8 cellular contexts compared by ENCODE assay signal in the genomic region with DNA sequence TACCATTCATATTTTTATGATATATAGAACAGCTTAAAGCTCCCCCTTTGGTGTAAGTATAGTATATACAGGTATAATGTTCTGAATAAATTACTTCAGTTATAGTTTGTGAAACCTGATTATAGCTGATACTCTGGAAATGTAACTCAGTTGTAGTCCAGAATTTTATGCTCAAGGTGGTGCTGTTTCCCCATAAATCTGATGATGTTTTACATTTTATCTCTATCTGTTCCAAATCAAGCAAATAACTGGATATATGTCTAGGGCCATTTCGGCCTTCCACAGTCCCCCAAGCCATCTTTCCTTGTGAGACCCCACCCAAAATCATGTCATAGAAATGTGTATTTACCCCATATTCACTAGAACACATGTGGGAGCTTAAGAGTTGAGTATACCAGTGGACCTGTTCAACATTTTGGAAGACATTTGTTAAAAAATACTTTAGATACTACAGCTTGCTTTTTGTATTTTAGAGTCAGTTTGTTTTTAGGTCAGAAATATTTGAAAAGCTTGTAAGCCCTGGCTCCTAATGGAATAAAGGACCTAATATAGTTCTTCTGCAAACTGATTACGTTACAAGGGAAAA.
A peak's percentile ranks its signal among the peaks of the same experiment; 100 is the strongest.
DNase-seq lines count a peak whose midpoint lies in the region; ATAC-seq, FAIRE-seq and TF ChIP-seq lines count a peak whose summit lies in the region.

No MANE protein-coding gene starts in this region.

- no peak overlapping the region for H3K4me3 ChIP-seq in OCI-LY7 (ENCODE audit: low read depth, low read length, poor library complexity, severe bottlenecking)

- no peaks in the 10 kb centered on the region for H3K9me3 ChIP-seq in OCI-LY7 (ENCODE audit: low read length)

- CTCF ChIA-PET in OCI-LY7 (lab: Charles Lee; ENCODE audit: unreplicated experiment), result interaction anchor here (0.5 kb wide), 1 partner anchor 447 kb away, joined by 4 read pairs; no protein-coding TSS in a partner anchor
- CTCF ChIA-PET in activated CD4-positive, alpha-beta T cell treated with anti-CD3 and anti-CD28 coated beads for 36 hours (lab: Charles Lee), result interaction anchor here (0.5 to 4.2 kb wide), 29 partner anchors 9 to 1943 kb away, joined by 3 to 50 read pairs (median 4); a partner anchor contains a TSS

- H3K4me2 ChIP-seq in OCI-LY7 (ENCODE audit: low read length), result no peak overlapping the region

- H4K20me1 ChIP-seq in OCI-LY7 (ENCODE audit: insufficient read depth, low read length), result no peaks in the 10 kb centered on the region

- no peak overlapping the region for H2AFZ ChIP-seq in OCI-LY7 (ENCODE audit: low read length)

- H3K36me3 ChIP-seq in OCI-LY7 (ENCODE audit: insufficient read depth, low read length), result no peaks in the 10 kb centered on the region

- peak; percentile 88 for TF ChIP-seq CTCF in OCI-LY7 (conservative IDR thresholded peaks at IDR 0.05; ENCODE audit: low read length)

- no peak for ATAC-seq in memory B cell (ENCODE audit: low read depth)
- no peak for ATAC-seq in activated CD4-positive, alpha-beta T cell treated with anti-CD3 and anti-CD28 coated beads for 36 hours
- ATAC-seq in GM21576 (IDR thresholded peaks at IDR 0.05; ENCODE audit: unreplicated experiment), result no peak

- peaks cover 14% of the 10 kb centered on the region for H3K36me3 Mint-ChIP-seq in memory B cell
- peaks cover 13% of the 10 kb centered on the region for H3K36me3 Mint-ChIP-seq in activated CD4-positive, alpha-beta T cell treated with anti-CD3 and anti-CD28 coated beads for 36 hours (ENCODE audit: low read depth)

- no peaks in the 10 kb centered on the region for H3K79me2 ChIP-seq in OCI-LY7 (ENCODE audit: insufficient read depth, low read depth, low read length)

- no peak overlapping the region for H3K27ac ChIP-seq in OCI-LY7 (ENCODE audit: low read depth, low read length, poor library complexity, severe bottlenecking)

- no peak overlapping the region for H3K4me3 Mint-ChIP-seq in memory B cell
- no peak overlapping the region for H3K4me3 Mint-ChIP-seq in activated CD4-positive, alpha-beta T cell treated with anti-CD3 and anti-CD28 coated beads for 36 hours

- H3K27ac Mint-ChIP-seq in memory B cell, result no peak overlapping the region
- H3K27ac Mint-ChIP-seq in activated CD4-positive, alpha-beta T cell treated with anti-CD3 and anti-CD28 coated beads for 36 hours, result no peak overlapping the region

- no peaks in the 10 kb centered on the region for H3K4me1 Mint-ChIP-seq in memory B cell
- no peaks in the 10 kb centered on the region for H3K4me1 Mint-ChIP-seq in activated CD4-positive, alpha-beta T cell treated with anti-CD3 and anti-CD28 coated beads for 36 hours

- no peaks in the 10 kb centered on the region for H3K9me2 ChIP-seq in OCI-LY7 (ENCODE audit: insufficient read depth, low read length)

- peaks cover 7% of the 10 kb centered on the region for H3K4me1 ChIP-seq in OCI-LY7 (ENCODE audit: insufficient read depth, low read length, poor library complexity, severe bottlenecking)

- DNase-seq in AG08395 (ENCODE audit: low spot score) (peak; percentile 56), GM18507 (ENCODE audit: extremely low spot score, insufficient read length, low read depth) (no peak), OCI-LY7 (ENCODE audit: low spot score) (peak; percentile 53), dermis blood vessel endothelial cell (peak; percentile 85), memory B cell (ENCODE audit: low spot score in 2 of 2) (peak; percentile 15 to 29), mesenteric fat pad (ENCODE audit: low spot score) (no peak)
- DNase-seq in activated CD4-positive, alpha-beta T cell treated with anti-CD3 and anti-CD28 coated beads for 36 hours, result no peak

- peak; percentile 31 for FAIRE-seq in GM18507 (lab: Jason Lieb, UNC)

- POLR2A ChIA-PET in OCI-LY7 (lab: Charles Lee), result interaction anchor here (0.6 to 1.4 kb wide), 4 partner anchors 11 to 455 kb away, joined by 3 to 5 read pairs (median 4); no protein-coding TSS in a partner anchor
- POLR2A ChIA-PET in activated CD4-positive, alpha-beta T cell treated with anti-CD3 and anti-CD28 coated beads for 36 hours (lab: Charles Lee), result no interaction called here

- BruUV-seq in OCI-LY7 (replicated peaks; lab: Mats Ljungman, UMichigan), result no TSS peak

- H3K27me3 Mint-ChIP-seq in memory B cell, result no peaks in the 10 kb centered on the region
- H3K27me3 Mint-ChIP-seq in activated CD4-positive, alpha-beta T cell treated with anti-CD3 and anti-CD28 coated beads for 36 hours, result no peaks in the 10 kb centered on the region

- H3K9me3 Mint-ChIP-seq in memory B cell, result no peaks in the 10 kb centered on the region
- H3K9me3 Mint-ChIP-seq in activated CD4-positive, alpha-beta T cell treated with anti-CD3 and anti-CD28 coated beads for 36 hours (ENCODE audit: low read depth), result no peaks in the 10 kb centered on the region

- intact Hi-C loops in OCI-LY7 (cut with micrococcal nuclease; ENCODE audit: unreplicated experiment), result loop anchor here (2.0 to 10.0 kb wide), 6 partner anchors 263 to 1105 kb away; a partner anchor contains a TSS
- intact Hi-C loops in activated CD4-positive, alpha-beta T cell treated with anti-CD3 and anti-CD28 coated beads for 36 hours (cut with DNase I, micrococcal nuclease), result loop anchor here (1.0 to 10.0 kb wide), 5 partner anchors 273 to 425 kb away; no protein-coding TSS in a partner anchor

Comparison
In these comparisons a context has a peak if more than half of its experiments do, and no peak if none do; other contexts are left out.
1. DNase-seq: peak in AG08395 (single experiment), OCI-LY7 (single experiment), dermis blood vessel endothelial cell (single experiment) and memory B cell (2 of 2); none in GM18507 (single experiment), mesenteric fat pad (single experiment) and activated CD4-positive, alpha-beta T cell treated with anti-CD3 and anti-CD28 coated beads for 36 hours (single experiment).